14 cellular contexts compared by ENCODE assay signal in the genomic region with DNA sequence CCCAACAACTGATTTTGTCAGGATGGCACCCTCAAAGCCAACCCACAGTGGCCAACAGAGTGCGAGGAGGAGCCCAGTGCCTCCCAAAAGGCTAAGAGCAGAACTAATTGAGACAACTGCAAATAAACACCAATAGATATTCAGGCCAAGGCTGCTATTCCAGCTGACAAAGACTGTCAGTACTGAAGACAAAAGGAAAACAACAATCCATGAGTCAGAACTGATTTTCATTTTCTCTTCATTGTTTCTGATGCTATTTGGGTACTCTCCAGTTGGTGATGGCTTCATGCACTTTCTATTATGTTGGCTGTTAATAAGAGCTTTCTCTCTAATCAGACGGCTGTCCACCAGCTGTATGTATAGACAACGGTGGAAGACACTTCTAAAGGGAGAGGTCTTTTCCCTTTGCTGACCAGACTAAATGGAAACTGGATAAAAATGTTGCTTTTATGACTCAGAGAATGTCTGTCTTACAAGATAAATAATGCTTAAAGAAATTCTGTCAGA.
DNase-seq lines count a peak whose midpoint lies in the region; ATAC-seq, FAIRE-seq and TF ChIP-seq lines count a peak whose summit lies in the region.
"Had no signal": no experiment of that assay in that cellular context is flagged by ENCODE, and none has a peak within 500 bp of the region (broad histone marks: within the 10 kb centered on the region; RNA-seq: fewer than 3 reads in every experiment).

No MANE protein-coding gene starts in this region.

- no peaks in the 10 kb centered on the region for H3K36me3 ChIP-seq in endothelial cell of umbilical vein (ENCODE audit: control insufficient read depth in 2 of 2, extremely low read depth in 1 of 2, insufficient read depth in 2 of 2, low read length in 2 of 2)
- H3K36me3 ChIP-seq in neural progenitor cell: no peaks in the 10 kb centered on the region
- H3K36me3 ChIP-seq in Caco-2 (ENCODE audit: control insufficient read depth, insufficient read depth, low read length): 0 out of 2 replicates have a peak, but pooled peaks cover 1% of the 10 kb centered on the region
- H3K36me3 ChIP-seq in heart right ventricle: no peaks in the 10 kb centered on the region
- H3K36me3 ChIP-seq: MG63 had no signal

- H3K36me3 Mint-ChIP-seq in neural progenitor cell: peaks cover 11% of the 10 kb centered on the region
- peaks cover 6% of the 10 kb centered on the region for H3K36me3 Mint-ChIP-seq in Caco-2 (ENCODE audit: insufficient read depth, unreplicated experiment)
- H3K36me3 Mint-ChIP-seq: CD8-positive, alpha-beta T cell had no signal

- CTCF ChIA-PET in endothelial cell of umbilical vein (lab: Charles Lee): interaction anchor here (0.7 to 1.5 kb wide), 3 partner anchors 15 to 20 kb away, joined by 3 to 6 read pairs (median 3); no protein-coding TSS in a partner anchor
- CTCF ChIA-PET in Caco-2 (lab: Charles Lee): no interaction called here

- H3K4me1 ChIP-seq in endothelial cell of umbilical vein (ENCODE audit: control insufficient read depth, extremely low read depth, insufficient read depth, low read length) (peaks cover 15% of the 10 kb centered on the region), neural progenitor cell (no peaks in the 10 kb centered on the region), Caco-2 (peaks cover 19% of the 10 kb centered on the region), heart right ventricle (no peaks in the 10 kb centered on the region)

- TF ChIP-seq CTCF in endothelial cell of umbilical vein (IDR thresholded peaks at IDR 0.05; ENCODE audit: extremely low read depth in 1 of 2, insufficient read depth in 1 of 2, low read depth in 1 of 2, low read length in 2 of 2) (no peak), neural progenitor cell (IDR thresholded peaks at IDR 0.05) (no peak), Caco-2 (IDR thresholded peaks at IDR 0.05; ENCODE audit: insufficient read depth in 1 of 2, low read depth in 1 of 2, low read length in 1 of 2, severe bottlenecking in 1 of 2, unreplicated experiment in 1 of 2) (no peak), heart right ventricle (IDR thresholded peaks at IDR 0.05) (no peak)

- peak; percentile 90 for FAIRE-seq in endothelial cell of umbilical vein (lab: Jason Lieb, UNC)
- FAIRE-seq: GM12891 had no signal

- H2AFZ ChIP-seq in endothelial cell of umbilical vein (ENCODE audit: low read depth, low read length): no peak overlapping the region
- no peak overlapping the region for H2AFZ ChIP-seq in neural progenitor cell (replicated peaks)

- dilution Hi-C loops in endothelial cell of umbilical vein (cut with MboI; ENCODE audit: extremely low pct_ligation_motif_present, low sequenced_read_pairs): no loop called here

- H3K9ac ChIP-seq in endothelial cell of umbilical vein (replicated peaks; ENCODE audit: extremely low read depth, insufficient read depth, low read length) (no peak overlapping the region), neural progenitor cell (no peak overlapping the region)

- H3K4me3 Mint-ChIP-seq in neural progenitor cell (no peak overlapping the region), Caco-2 (ENCODE audit: unreplicated experiment) (no peak overlapping the region)
- H3K4me3 Mint-ChIP-seq: CD8-positive, alpha-beta T cell had no signal

- H3K27ac Mint-ChIP-seq in neural progenitor cell (peak overlapping the region; percentile 46), Caco-2 (ENCODE audit: unreplicated experiment) (no peak overlapping the region)
- H3K27ac Mint-ChIP-seq: CD8-positive, alpha-beta T cell had no signal

- H4K20me1 ChIP-seq in endothelial cell of umbilical vein (replicated peaks; ENCODE audit: control insufficient read depth, extremely low read depth, insufficient read depth, low read length) (no peaks in the 10 kb centered on the region), neural progenitor cell (ENCODE audit: low read depth) (no peaks in the 10 kb centered on the region)

- no peak overlapping the region for H3K27ac ChIP-seq in endothelial cell of umbilical vein (ENCODE audit: insufficient read depth, low read depth, low read length)
- no peak overlapping the region for H3K27ac ChIP-seq in neural progenitor cell
- H3K27ac ChIP-seq in heart right ventricle: no peak overlapping the region

- ATAC-seq in GM18520 (IDR thresholded peaks at IDR 0.05; ENCODE audit: unreplicated experiment): peak; percentile 45
- no peak for ATAC-seq in heart right ventricle
- no peak for ATAC-seq in HG03039 (IDR thresholded peaks at IDR 0.05; ENCODE audit: unreplicated experiment)
- ATAC-seq: CD8-positive, alpha-beta T cell; mucosa of descending colon had no signal

- H3K4me3 ChIP-seq in endothelial cell of umbilical vein (replicated peaks in 1 of 3; ENCODE audit: insufficient read depth in 1 of 3, low read depth in 1 of 3, low read length in 3 of 3) (no peak overlapping the region), neural progenitor cell (no peak overlapping the region), Caco-2 (ENCODE audit: low read depth, low read length) (no peak overlapping the region), heart right ventricle (no peak overlapping the region)
- H3K4me3 ChIP-seq: MG63, mucosa of descending colon had no signal

- H3K27me3 ChIP-seq in endothelial cell of umbilical vein (ENCODE audit: control insufficient read depth in 2 of 2, insufficient read depth in 2 of 2, low read length in 2 of 2): no peaks in the 10 kb centered on the region
- H3K27me3 ChIP-seq in neural progenitor cell: no peaks in the 10 kb centered on the region
- no peaks in the 10 kb centered on the region for H3K27me3 ChIP-seq in Caco-2 (replicated peaks; ENCODE audit: control insufficient read depth, insufficient read depth, low read length)
- no peaks in the 10 kb centered on the region for H3K27me3 ChIP-seq in heart right ventricle
- H3K27me3 ChIP-seq: MG63 had no signal

- peak overlapping the region; percentile 33 for H3K4me2 ChIP-seq in endothelial cell of umbilical vein (ENCODE audit: insufficient read depth, low read length)
- no peak overlapping the region for H3K4me2 ChIP-seq in neural progenitor cell

- no peaks in the 10 kb centered on the region for H3K9me3 Mint-ChIP-seq in neural progenitor cell
- no peaks in the 10 kb centered on the region for H3K9me3 Mint-ChIP-seq in Caco-2 (ENCODE audit: unreplicated experiment)
- H3K9me3 Mint-ChIP-seq: CD8-positive, alpha-beta T cell had no signal

- no peak for TF ChIP-seq POLR2A in endothelial cell of umbilical vein (IDR thresholded peaks at IDR 0.05; ENCODE audit: low read depth, low read length)

- WGBS in heart right ventricle, 2 donors: 66 to 81% methylated on average over 3 of the region's 3 CpGs

- H3K9me1 ChIP-seq in endothelial cell of umbilical vein (replicated peaks; ENCODE audit: control insufficient read depth, extremely low read depth, insufficient read depth, low read length): no peaks in the 10 kb centered on the region

- peak; percentile 8 for DNase-seq in NCI-H774 (lab: John Stamatoyannopoulos, UW)
- peak; percentile 80 for DNase-seq in endothelial cell of umbilical vein (ENCODE audit: low read depth, low spot score)
- DNase-seq in neural progenitor cell (ENCODE audit: low spot score): no peak
- DNase-seq in Caco-2: no peak
- no peak for DNase-seq in heart right ventricle
- DNase-seq in NCI-H1694 treated with DMSO at 0.1 percent for 48 hours (lab: John Stamatoyannopoulos, UW): no peak
- DNase-seq: aorta; CD8-positive, alpha-beta T cell; MG63; mucosa of descending colon; T-helper 9 cell had no signal

- intact Hi-C loops in endothelial cell of umbilical vein (cut with micrococcal nuclease) (no loop called here), Caco-2 (cut with micrococcal nuclease; ENCODE audit: unreplicated experiment) (no loop called here), heart right ventricle (cut with DNase I) (no loop called here)

- POLR2A ChIA-PET in endothelial cell of umbilical vein (lab: Charles Lee): no interaction called here
- POLR2A ChIA-PET in Caco-2 (lab: Charles Lee): no interaction called here

- H3K9me3 ChIP-seq in endothelial cell of umbilical vein (replicated peaks; ENCODE audit: control insufficient read depth, insufficient read depth, low read length) (no peaks in the 10 kb centered on the region), neural progenitor cell (ENCODE audit: low read depth) (no peaks in the 10 kb centered on the region), Caco-2 (no peaks in the 10 kb centered on the region), heart right ventricle (no peaks in the 10 kb centered on the region)
- H3K9me3 ChIP-seq: MG63, mucosa of descending colon had no signal

- H3K27me3 Mint-ChIP-seq in neural progenitor cell (ENCODE audit: insufficient read depth, low read depth) (peaks cover 5% of the 10 kb centered on the region), Caco-2 (ENCODE audit: insufficient read depth, unreplicated experiment) (no peaks in the 10 kb centered on the region)

- H3K79me2 ChIP-seq in endothelial cell of umbilical vein (ENCODE audit: control insufficient read depth, insufficient read depth, low read length) (no peaks in the 10 kb centered on the region), neural progenitor cell (ENCODE audit: low read depth) (no peaks in the 10 kb centered on the region)

- BruUV-seq in endothelial cell of umbilical vein (replicated peaks; lab: Mats Ljungman, UMichigan) (no TSS peak), Caco-2 (replicated peaks; lab: Mats Ljungman, UMichigan) (no TSS peak)

- H3K4me1 Mint-ChIP-seq in neural progenitor cell: peaks cover 23% of the 10 kb centered on the region
- peaks cover 24% of the 10 kb centered on the region for H3K4me1 Mint-ChIP-seq in Caco-2 (ENCODE audit: low read depth, unreplicated experiment)

- H3F3A ChIP-seq in neural progenitor cell (ENCODE audit: low read depth): no peaks in the 10 kb centered on the region

TF ChIP-seq in endothelial cell of umbilical vein, 7 proteins besides CTCF, POLR2A, EP300 and RAD21:
- TF ChIP-seq GATA2 (IDR thresholded peaks at IDR 0.05; ENCODE audit: insufficient read depth, insufficient read length, low read depth, low read length) (no peak), EZH2 (IDR thresholded peaks at IDR 0.05; ENCODE audit: borderline replicate concordance, low read depth, low read length, severe bottlenecking) (no peak), POLR2AphosphoS5 (IDR thresholded peaks at IDR 0.05; ENCODE audit: insufficient read depth, low read depth, low read length) (no peak), JUN (IDR thresholded peaks at IDR 0.05; ENCODE audit: borderline replicate concordance, insufficient read depth, insufficient read length, low read depth) (peak; percentile 6), MYC (IDR thresholded peaks at IDR 0.05; ENCODE audit: low read depth, low read length) (no peak), FOS (IDR thresholded peaks at IDR 0.05; ENCODE audit: borderline replicate concordance, insufficient read depth, low read length) (peak; percentile 66)
- TF ChIP-seq, protein P1, sequence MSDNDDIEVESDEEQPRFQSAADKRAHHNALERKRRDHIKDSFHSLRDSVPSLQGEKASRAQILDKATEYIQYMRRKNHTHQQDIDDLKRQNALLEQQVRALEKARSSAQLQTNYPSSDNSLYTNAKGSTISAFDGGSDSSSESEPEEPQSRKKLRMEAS (IDR thresholded peaks at IDR 0.05; ENCODE audit: insufficient read depth, insufficient read length): no peak

Comparison
In these comparisons a context has a peak if more than half of its experiments do, and no peak if none do; other contexts are left out.
1. DNase-seq: peak in NCI-H774 (single experiment) and endothelial cell of umbilical vein (single experiment); none in neural progenitor cell (single experiment), Caco-2 (0 of 2), heart right ventricle (0 of 2) and NCI-H1694 treated with DMSO at 0.1 percent for 48 hours (single experiment).